ENCODE assay signal across 8 cellular contexts in genomic region chrX:120560405-120560841, GRCh38. TPM values are rescaled to one million over a fixed set of nuclear protein-coding genes. Genes with fewer than 3 reads are reported as not detected.
DNase-seq lines count a peak whose midpoint lies in the region; ATAC-seq and TF ChIP-seq lines count a peak whose summit lies in the region.

No MANE protein-coding gene starts in this region.

- peaks cover 4 to 27% of the 10 kb centered on the region in 2 donors for H3K36me3 Mint-ChIP-seq in CD4-positive, alpha-beta memory T cell
- H3K36me3 Mint-ChIP-seq in activated CD8-positive, alpha-beta T cell treated with anti-CD3 and anti-CD28 coated beads for 36 hours (ENCODE audit: low read depth) = peaks cover 11% of the 10 kb centered on the region
- peaks cover 13% of the 10 kb centered on the region for H3K36me3 Mint-ChIP-seq in endodermal cell (ENCODE audit: low read depth)

- H3K27me3 Mint-ChIP-seq in CD4-positive, alpha-beta memory T cell = no peaks in the 10 kb centered on the region
- no peaks in the 10 kb centered on the region for H3K27me3 Mint-ChIP-seq in activated CD8-positive, alpha-beta T cell treated with anti-CD3 and anti-CD28 coated beads for 36 hours
- H3K27me3 Mint-ChIP-seq in endodermal cell (ENCODE audit: insufficient read depth) = no peaks in the 10 kb centered on the region

- no peak for TF ChIP-seq CTCF in activated CD8-positive, alpha-beta T cell treated with anti-CD3 and anti-CD28 coated beads for 36 hours (IDR thresholded peaks at IDR 0.05)
- no peak for TF ChIP-seq CTCF in endodermal cell (conservative IDR thresholded peaks at IDR 0.05)

- DNase-seq in CD4-positive, alpha-beta memory T cell = peak in 2 of 5 donors; percentile 49 to 64
- peak; percentile 18 to 34 for DNase-seq in Kasumi-1 (lab: John Stamatoyannopoulos, UW)
- DNase-seq in activated CD8-positive, alpha-beta T cell treated with anti-CD3 and anti-CD28 coated beads for 36 hours = peak; percentile 61
- no peak for DNase-seq in endodermal cell
- peak; percentile 50 for DNase-seq in myocyte (ENCODE audit: low read depth)
- peak; percentile 16 for DNase-seq in stromal cell of bone marrow (ENCODE audit: low read depth)
- no peak for DNase-seq in HuH-7 (ENCODE audit: low spot score)

- H3K4me3 Mint-ChIP-seq in CD4-positive, alpha-beta memory T cell = peak overlapping the region; percentile 91 to 99 (median 94)
- H3K4me3 Mint-ChIP-seq in activated CD8-positive, alpha-beta T cell treated with anti-CD3 and anti-CD28 coated beads for 36 hours = peak overlapping the region; percentile 98
- peak overlapping the region; percentile 80 for H3K4me3 Mint-ChIP-seq in endodermal cell

- intact Hi-C loops in CD4-positive, alpha-beta memory T cell (cut with micrococcal nuclease) = loop anchor here (5.0 kb wide), 1 partner anchor 73 kb away; no protein-coding TSS in a partner anchor
- intact Hi-C loops in activated CD8-positive, alpha-beta T cell treated with anti-CD3 and anti-CD28 coated beads for 36 hours (cut with micrococcal nuclease) = loop anchor here (2.0 to 5.0 kb wide), 2 partner anchors 42 to 63 kb away; no protein-coding TSS in a partner anchor

- 0 to 7% methylated on average over 3 to 8 of the region's 10 CpGs for WGBS in endodermal cell (ENCODE audit: insufficient coverage in 1 of 2, insufficient read length in 1 of 2), 2 experiments

- peak; percentile 38 for ATAC-seq in GM21526 (IDR thresholded peaks at IDR 0.05; ENCODE audit: low FRiP score, unreplicated experiment)
- peak; percentile 34 for ATAC-seq in activated CD8-positive, alpha-beta T cell treated with anti-CD3 and anti-CD28 coated beads for 36 hours

- H3K27ac ChIP-seq in CD4-positive, alpha-beta memory T cell (ENCODE audit: low read depth, low read length) = peak overlapping the region; percentile 91
- peak overlapping the region; percentile 97 for H3K27ac ChIP-seq in endodermal cell (ENCODE audit: low read depth, low read length)

- H3K36me3 ChIP-seq in CD4-positive, alpha-beta memory T cell (ENCODE audit: insufficient read depth, low read length) = no peaks in the 10 kb centered on the region
- peaks cover 14% of the 10 kb centered on the region for H3K36me3 ChIP-seq in endodermal cell (ENCODE audit: control insufficient read depth, insufficient read depth, low read length)

- peak overlapping the region; percentile 94 to 98 (median 96) for H3K27ac Mint-ChIP-seq in CD4-positive, alpha-beta memory T cell
- H3K27ac Mint-ChIP-seq in activated CD8-positive, alpha-beta T cell treated with anti-CD3 and anti-CD28 coated beads for 36 hours = peak overlapping the region; percentile 98
- H3K27ac Mint-ChIP-seq in endodermal cell = peak overlapping the region; percentile 93

- peaks cover 10 to 46% (median 18%) of the 10 kb centered on the region in 4 donors for H3K4me1 Mint-ChIP-seq in CD4-positive, alpha-beta memory T cell
- peaks cover 21% of the 10 kb centered on the region for H3K4me1 Mint-ChIP-seq in activated CD8-positive, alpha-beta T cell treated with anti-CD3 and anti-CD28 coated beads for 36 hours (ENCODE audit: low read depth)
- H3K4me1 Mint-ChIP-seq in endodermal cell = peaks cover 6% of the 10 kb centered on the region

- no peaks in the 10 kb centered on the region for H3K9me3 ChIP-seq in CD4-positive, alpha-beta memory T cell (ENCODE audit: control insufficient read depth in 1 of 2, low read length in 2 of 2)
- H3K9me3 ChIP-seq in endodermal cell (ENCODE audit: control insufficient read depth, low read length) = no peaks in the 10 kb centered on the region

- peak overlapping the region; percentile 88 for H3K9ac ChIP-seq in endodermal cell (ENCODE audit: extremely low read depth, low read length, poor library complexity, severe bottlenecking)

- H3K4me1 ChIP-seq in CD4-positive, alpha-beta memory T cell (ENCODE audit: insufficient read depth, low read length) = peaks cover 34% of the 10 kb centered on the region
- no peaks in the 10 kb centered on the region for H3K4me1 ChIP-seq in endodermal cell (ENCODE audit: control insufficient read depth, insufficient read depth, low read length)

- H3K27me3 ChIP-seq in CD4-positive, alpha-beta memory T cell (ENCODE audit: insufficient read depth, low read length) = no peaks in the 10 kb centered on the region
- no peaks in the 10 kb centered on the region for H3K27me3 ChIP-seq in endodermal cell (ENCODE audit: control insufficient read depth, insufficient read depth, low read length, poor library complexity, severe bottlenecking)

- POLR2A ChIA-PET in CD4-positive, alpha-beta memory T cell (lab: Charles Lee; ENCODE audit: partially characterized antibody) = interaction anchor here (0.6 to 5.4 kb wide), 18 partner anchors 8 to 310 kb away, joined by 3 to 136 read pairs (median 4); partner anchors contain the start of genes C1GALT1C1, MCTS1 and ZBTB33
- POLR2A ChIA-PET in activated CD8-positive, alpha-beta T cell treated with anti-CD3 and anti-CD28 coated beads for 36 hours (lab: Charles Lee) = interaction anchor here (1.0 to 2.0 kb wide), 4 partner anchors 10 to 44 kb away, joined by 3 to 9 read pairs (median 4); partner anchors contain the start of gene MCTS1

- H3K9me3 Mint-ChIP-seq in CD4-positive, alpha-beta memory T cell = no peaks in the 10 kb centered on the region
- no peaks in the 10 kb centered on the region for H3K9me3 Mint-ChIP-seq in activated CD8-positive, alpha-beta T cell treated with anti-CD3 and anti-CD28 coated beads for 36 hours
- H3K9me3 Mint-ChIP-seq in endodermal cell = peaks cover 42% of the 10 kb centered on the region

- CTCF ChIA-PET in CD4-positive, alpha-beta memory T cell (lab: Charles Lee; ENCODE audit: partially characterized antibody) = interaction anchor here (2.2 kb wide), 1 partner anchor 44 kb away, joined by 12 read pairs; the partner anchor contains the start of gene MCTS1
- CTCF ChIA-PET in activated CD8-positive, alpha-beta T cell treated with anti-CD3 and anti-CD28 coated beads for 36 hours (lab: Charles Lee) = interaction anchor here (1.9 kb wide), 1 partner anchor 46 kb away, joined by 5 read pairs; no protein-coding TSS in a partner anchor

- peak overlapping the region; percentile 59 to 90 for H3K4me3 ChIP-seq in CD4-positive, alpha-beta memory T cell (ENCODE audit: low read length in 2 of 2)
- H3K4me3 ChIP-seq in endodermal cell (ENCODE audit: low read length) = peak overlapping the region; percentile 93

RNA-seq across cellular contexts. Expression of gene CUL4B, which starts 0.3 kb away (rescaled TPM):
- total RNA-seq in CD4-positive, alpha-beta memory T cell = 10 to 100 TPM; 54.0 to 61.0 TPM
- polyA plus RNA-seq in CD4-positive, alpha-beta memory T cell = 10 to 100 TPM; 24.3 to 25.8 TPM
- total RNA-seq in activated CD8-positive, alpha-beta T cell treated with anti-CD3 and anti-CD28 coated beads for 36 hours = 10 to 100 TPM; 39.1 to 39.8 TPM
- total RNA-seq in endodermal cell = 10 to 100 TPM; 47.7 to 51.8 TPM
- 44.7 TPM for polyA plus RNA-seq in endodermal cell (2013, experiment 1 of 2)
- 45.5 TPM for polyA plus RNA-seq in endodermal cell (2013, experiment 2 of 2)
- 24.4 and 26.1 TPM in 2 replicates for total RNA-seq in myocyte
- polyA plus RNA-seq in myocyte (2012) = 14.4 TPM

RNA-seq across cellular contexts. Expression of gene MCTS1, which starts 43.5 kb away (rescaled TPM):
- total RNA-seq in CD4-positive, alpha-beta memory T cell = 10 to 100 TPM; 29.1 to 33.3 TPM
- 10 to 100 TPM; 74.8 to 75.8 TPM for polyA plus RNA-seq in CD4-positive, alpha-beta memory T cell
- total RNA-seq in activated CD8-positive, alpha-beta T cell treated with anti-CD3 and anti-CD28 coated beads for 36 hours = 10 to 100 TPM; 66.3 to 71.0 TPM
- total RNA-seq in endodermal cell (10 to 100 TPM; 24.0 to 27.3 TPM), myocyte (37.3 and 43.5 TPM in 2 replicates)
- polyA plus RNA-seq in endodermal cell (2013, experiment 1 of 2) = 48.7 TPM
- polyA plus RNA-seq in endodermal cell (2013, experiment 2 of 2) = 44.0 TPM
- polyA plus RNA-seq in myocyte (2012) = 36.7 TPM

Comparison
In these comparisons a context has a peak if more than half of its experiments do, and no peak if none do; other contexts are left out.
1. DNase-seq: peak in Kasumi-1 (2 of 2), activated CD8-positive, alpha-beta T cell treated with anti-CD3 and anti-CD28 coated beads for 36 hours (single experiment), myocyte (single experiment) and stromal cell of bone marrow (single experiment); none in endodermal cell (single experiment) and HuH-7 (single experiment).
2. Peak in every context shown above with its lines, with median percentiles within 50 percentile points of each other: H3K27ac Mint-ChIP-seq and H3K4me3 Mint-ChIP-seq.